1 cellular context compared by ENCODE assay signal in the genomic region with DNA sequence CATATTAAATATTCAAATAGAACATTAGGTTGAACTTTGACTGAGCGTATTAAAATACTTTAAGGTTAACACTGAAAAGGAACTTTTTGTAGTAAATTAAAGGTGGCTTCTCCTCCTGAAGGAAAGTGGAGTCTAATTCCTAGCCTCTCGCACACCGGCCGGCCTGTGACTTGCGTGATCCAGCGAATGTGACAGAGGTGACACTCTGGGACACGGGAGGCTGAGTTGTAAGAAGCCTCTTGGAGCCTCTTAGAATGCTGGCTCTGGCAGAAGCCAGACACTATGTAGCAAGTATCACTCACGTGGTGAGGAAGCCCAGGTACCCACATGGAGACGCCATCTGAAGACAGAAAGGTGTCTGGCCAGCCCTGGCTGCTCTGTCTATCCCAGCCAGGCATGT.
TF ChIP-seq lines count a peak whose summit lies in the region.

No MANE protein-coding gene starts in this region.

TF ChIP-seq in H1, 55 proteins besides CTCF, POLR2A, EP300 and RAD21:
- no peak for TF ChIP-seq SP2 (IDR thresholded peaks at IDR 0.05; ENCODE audit: low read length)
- no peak for TF ChIP-seq HDAC2 (IDR thresholded peaks at IDR 0.05; ENCODE audit: borderline replicate concordance in 1 of 2, low read depth in 2 of 2, low read length in 2 of 2)
- no peak for TF ChIP-seq SAP30 (IDR thresholded peaks at IDR 0.05; ENCODE audit: insufficient read depth, insufficient replicate concordance, low read length)
